Comparison of ENCODE assay signal across 32 cellular contexts in the genomic region with DNA sequence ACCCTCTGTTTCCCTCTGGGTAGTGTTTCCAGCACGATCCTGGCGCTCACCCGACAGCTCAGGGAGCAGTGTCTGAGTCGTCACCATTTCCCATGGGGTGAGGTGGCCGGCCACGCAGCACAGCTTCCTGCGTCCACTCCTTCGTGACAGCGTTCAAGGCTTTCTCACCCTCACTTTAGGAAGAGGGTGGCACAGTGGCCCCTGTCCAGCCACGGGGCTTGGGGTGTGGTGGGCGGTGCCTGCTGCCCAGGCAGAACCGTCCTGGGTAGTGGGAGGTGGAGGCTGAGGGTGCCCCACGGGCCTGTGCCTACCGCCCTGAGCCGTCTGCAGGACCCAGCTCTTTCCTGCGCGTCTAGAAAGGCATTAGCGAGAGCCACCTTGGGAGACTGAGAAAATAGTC. TPM values are rescaled to one million over a fixed set of nuclear protein-coding genes. Genes with fewer than 3 reads are reported as not detected.
"Had no signal": no experiment of that assay in that cellular context is flagged by ENCODE, and none has a peak within 500 bp of the region (broad histone marks: within the 10 kb centered on the region; RNA-seq: fewer than 3 reads in every experiment).

No MANE protein-coding gene starts in this region.

- H3K9me3 Mint-ChIP-seq: activated CD4-positive, alpha-beta T cell treated with anti-CD3 and anti-CD28 coated beads, Interleukin-2, amount 10 ng/mL, durations not matched to agents 24 days and 14 days; activated CD8-positive, alpha-beta T cell treated with anti-CD3 and anti-CD28 coated beads for 36 hours; activated naive CD4-positive, alpha-beta T cell treated with anti-CD3 and anti-CD28 coated beads, Interleukin-2, amount 50 U/mL, for 24 hours; activated T-cell treated with anti-CD3 and anti-CD28 coated beads, Interleukin-2, amount 50 U/mL, for 24 hours; activated T-helper 2 cell treated with anti-CD3 and anti-CD28 coated beads, Interferon-gamma antibody, Interleukin-2, Interleukin-4, amounts not matched to agents 10 μg/mL and 5 μg/mL and 100 μg/mL, durations not matched to agents 14 hours and 24 hours and 36 hours; brain; T-helper 1 cell treated with Interleukin-12 subunit alpha and Interleukin-12 subunit beta and Interleukin-4 antibody, amounts not matched to agents 30 μg/mL and 1 μg/mL, for 36 hours; T-helper 2 cell treated with Interferon-gamma antibody and Interleukin-4, amounts not matched to agents 5 μg/mL and 100 μg/mL, for 36 hours had no signal

- H3K9me3 ChIP-seq: SJCRH30 had no signal

- H3K27me3 ChIP-seq: SJCRH30 had no signal

- H3K4me2 ChIP-seq: KMS-11 had no signal

- H3K4me3 Mint-ChIP-seq: activated CD4-positive, alpha-beta T cell treated with anti-CD3 and anti-CD28 coated beads, Interleukin-2, amount 10 ng/mL, durations not matched to agents 24 days and 14 days; activated CD8-positive, alpha-beta T cell treated with anti-CD3 and anti-CD28 coated beads for 36 hours; activated naive CD4-positive, alpha-beta T cell treated with anti-CD3 and anti-CD28 coated beads, Interleukin-2, amount 50 U/mL, for 24 hours; activated T-cell treated with anti-CD3 and anti-CD28 coated beads, Interleukin-2, amount 50 U/mL, for 24 hours; brain; T-helper 1 cell treated with Interleukin-12 subunit alpha and Interleukin-12 subunit beta and Interleukin-4 antibody, amounts not matched to agents 30 μg/mL and 1 μg/mL, for 36 hours; T-helper 2 cell treated with Interferon-gamma antibody and Interleukin-4, amounts not matched to agents 5 μg/mL and 100 μg/mL, for 36 hours had no signal

- H3K4me1 Mint-ChIP-seq: activated CD4-positive, alpha-beta T cell treated with anti-CD3 and anti-CD28 coated beads, Interleukin-2, amount 10 ng/mL, durations not matched to agents 24 days and 14 days; brain had no signal

- DNase-seq: activated CD4-positive, alpha-beta T cell treated with anti-CD3 and anti-CD28 coated beads, Interleukin-2, amount 10 ng/mL, durations not matched to agents 24 days and 14 days; activated CD4-positive, alpha-beta T cell treated with anti-CD3 and anti-CD28 coated beads, Interleukin-2, amount 50 U/mL, for 4 hours; activated CD8-positive, alpha-beta T cell treated with anti-CD3 and anti-CD28 coated beads for 36 hours; activated gamma-delta T cell; activated naive CD4-positive, alpha-beta T cell treated with Interleukin-2 at 50 U/mL for 16 hours; activated T-cell treated with anti-CD3 and anti-CD28 coated beads, Interleukin-2, amount 50 U/mL, for 24 hours; anterior cingulate cortex; caudate nucleus; cerebellar nuclear complex; MM.1S; MV-4-11; NCI-H1092; NCI-H1436 treated with DMSO at 0.1 percent for 48 hours; NCI-H1694 treated with DMSO at 0.1 percent for 48 hours; NCI-H2029; NCI-H2171; NCI-H510A; NCI-H526; NCI-H748 treated with DMSO at 0.1 percent for 48 hours; NK-92 treated with Interleukin-12 subunit alpha and Interleukin-12 subunit beta, amount 100 ng/mL, for 24 hours; PC-3; SJCRH30 had no signal

- H3K27ac Mint-ChIP-seq: activated CD4-positive, alpha-beta T cell treated with anti-CD3 and anti-CD28 coated beads, Interleukin-2, amount 10 ng/mL, durations not matched to agents 24 days and 14 days; activated CD8-positive, alpha-beta T cell treated with anti-CD3 and anti-CD28 coated beads for 36 hours; activated naive CD4-positive, alpha-beta T cell treated with anti-CD3 and anti-CD28 coated beads, Interleukin-2, amount 50 U/mL, for 24 hours; activated T-cell treated with anti-CD3 and anti-CD28 coated beads, Interleukin-2, amount 50 U/mL, for 24 hours; activated T-helper 2 cell treated with anti-CD3 and anti-CD28 coated beads, Interferon-gamma antibody, Interleukin-2, Interleukin-4, amounts not matched to agents 10 μg/mL and 5 μg/mL and 100 μg/mL, durations not matched to agents 14 hours and 24 hours and 36 hours; brain; T-helper 1 cell treated with Interleukin-12 subunit alpha and Interleukin-12 subunit beta and Interleukin-4 antibody, amounts not matched to agents 30 μg/mL and 1 μg/mL, for 36 hours; T-helper 2 cell treated with Interferon-gamma antibody and Interleukin-4, amounts not matched to agents 5 μg/mL and 100 μg/mL, for 36 hours had no signal

- H3K27ac ChIP-seq: KMS-11, RWPE1, SJCRH30, SK-N-MC had no signal

- H3K27me3 Mint-ChIP-seq: activated CD4-positive, alpha-beta T cell treated with anti-CD3 and anti-CD28 coated beads, Interleukin-2, amount 10 ng/mL, durations not matched to agents 24 days and 14 days; activated CD8-positive, alpha-beta T cell treated with anti-CD3 and anti-CD28 coated beads for 36 hours; activated naive CD4-positive, alpha-beta T cell treated with anti-CD3 and anti-CD28 coated beads, Interleukin-2, amount 50 U/mL, for 24 hours; activated T-cell treated with anti-CD3 and anti-CD28 coated beads, Interleukin-2, amount 50 U/mL, for 24 hours; brain had no signal

- ATAC-seq: activated CD8-positive, alpha-beta T cell treated with anti-CD3 and anti-CD28 coated beads for 36 hours; PC-3; Right ventricle myocardium inferior had no signal

- H3K9ac ChIP-seq: KMS-11 had no signal

- H3K4me1 ChIP-seq: SJCRH30 had no signal

- H3K4me3 ChIP-seq: SJCRH30, SK-N-MC had no signal

RNA-seq across cellular contexts. Expression of a gene that starts 45.0 kb away (rescaled TPM):
- total RNA-seq: activated CD4-positive, alpha-beta T cell treated with anti-CD3 and anti-CD28 coated beads, Interleukin-2, amount 10 ng/mL, durations not matched to agents 24 days and 14 days; activated CD8-positive, alpha-beta T cell treated with anti-CD3 and anti-CD28 coated beads for 36 hours; activated T-helper 2 cell treated with anti-CD3 and anti-CD28 coated beads, Interferon-gamma antibody, Interleukin-2, Interleukin-4, amounts not matched to agents 10 μg/mL and 5 μg/mL and 100 μg/mL, durations not matched to agents 14 hours and 24 hours and 36 hours; LHCN-M2 had no signal
